Comparison of ENCODE assay signal across 8 cellular contexts in the genomic region with DNA sequence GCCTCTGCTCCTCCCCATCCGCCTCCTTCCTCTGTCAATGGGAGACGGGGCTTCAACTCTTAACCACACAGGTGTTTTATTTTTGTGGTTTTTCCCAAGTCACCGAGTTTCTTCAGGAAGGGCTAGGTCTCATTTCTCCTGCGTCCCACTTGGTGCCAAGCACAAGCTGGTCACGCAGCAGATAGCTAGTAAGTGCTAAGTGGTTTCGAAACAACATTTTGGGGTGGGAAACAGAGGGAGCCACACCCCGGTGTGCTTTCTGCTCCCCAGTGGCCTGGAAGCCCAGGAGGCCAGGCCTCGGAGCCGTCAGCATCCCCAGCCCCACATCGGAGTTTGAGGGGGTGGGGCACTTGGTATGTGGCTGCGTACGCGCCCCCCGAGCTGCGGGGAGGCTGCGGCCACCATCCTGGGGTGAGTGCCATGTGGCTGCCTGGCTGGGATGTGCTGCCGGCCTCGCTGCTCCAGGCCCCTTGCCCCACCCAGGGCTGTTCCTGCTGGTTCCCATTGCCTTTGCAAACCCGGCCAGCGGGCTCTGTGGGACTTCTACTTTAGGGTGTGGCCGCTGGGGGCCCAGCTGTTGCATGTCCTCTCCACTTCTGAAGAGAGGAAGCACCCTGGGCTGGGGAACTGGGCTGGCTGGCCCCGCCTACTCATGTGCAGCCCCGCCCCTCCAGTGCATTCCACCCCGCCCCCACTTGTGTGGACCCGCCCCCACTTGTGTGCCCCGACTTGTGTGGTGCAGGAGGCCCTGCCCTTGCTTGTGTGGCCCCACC. TPM values are rescaled to one million over a fixed set of nuclear protein-coding genes. Genes with fewer than 3 reads are reported as not detected.
A peak's percentile ranks its signal among the peaks of the same experiment; 100 is the strongest.
DNase-seq lines count a peak whose midpoint lies in the region; ATAC-seq and TF ChIP-seq lines count a peak whose summit lies in the region.

No MANE protein-coding gene starts in this region.

- no peak overlapping the region for H3K27ac ChIP-seq in breast epithelium
- H3K27ac ChIP-seq in right atrium auricular region: no peak overlapping the region
- peak overlapping the region; percentile 94 for H3K27ac ChIP-seq in vagina

- H3K36me3 ChIP-seq in breast epithelium (no peaks in the 10 kb centered on the region), right atrium auricular region (peaks cover 23% of the 10 kb centered on the region), vagina (peaks cover 0 to 14% of the 10 kb centered on the region in 2 donors)

- TF ChIP-seq CTCF in MCF 10A (IDR thresholded peaks at IDR 0.05; ENCODE audit: unreplicated experiment) (no peak), breast epithelium (IDR thresholded peaks at IDR 0.05) (no peak), right atrium auricular region (IDR thresholded peaks at IDR 0.05) (no peak), vagina (IDR thresholded peaks at IDR 0.05) (no peak)

- H3K27me3 Mint-ChIP-seq in MCF 10A (ENCODE audit: insufficient read depth, unreplicated experiment): no peaks in the 10 kb centered on the region

- TF ChIP-seq POLR2A in breast epithelium (IDR thresholded peaks at IDR 0.05): no peak
- no peak for TF ChIP-seq POLR2A in vagina (IDR thresholded peaks at IDR 0.05)

- H3K9me3 Mint-ChIP-seq in MCF 10A (ENCODE audit: unreplicated experiment): no peaks in the 10 kb centered on the region

- no peak overlapping the region for H3K4me3 Mint-ChIP-seq in MCF 10A (ENCODE audit: unreplicated experiment)

- H3K4me3 ChIP-seq in breast epithelium (no peak overlapping the region), right atrium auricular region (no peak overlapping the region), vagina (no peak overlapping the region)

- peaks cover 32% of the 10 kb centered on the region for H3K4me1 Mint-ChIP-seq in MCF 10A (ENCODE audit: insufficient read depth, unreplicated experiment)

- POLR2A ChIA-PET in MCF 10A (lab: Yijun Ruan, JAX): interaction anchor here (0.8 to 1.1 kb wide), 2 partner anchors 33 to 67 kb away, joined by 3 to 5 read pairs; no protein-coding TSS in a partner anchor

- H3K27me3 ChIP-seq in breast epithelium: no peaks in the 10 kb centered on the region
- H3K27me3 ChIP-seq in right atrium auricular region: no peaks in the 10 kb centered on the region
- H3K27me3 ChIP-seq in vagina: no peaks in the 10 kb centered on the region

- BruUV-seq in MCF 10A (replicated peaks; lab: Mats Ljungman, UMichigan): no TSS peak

- intact Hi-C loops in MCF 10A (cut with micrococcal nuclease): no loop called here
- intact Hi-C loops in breast epithelium (cut with DNase I; ENCODE audit: low total_unique reads): loop anchor here (2.0 kb wide), 1 partner anchor 64 kb away; no protein-coding TSS in a partner anchor
- intact Hi-C loops in vagina (cut with DNase I): no loop called here

- ATAC-seq in GM21619 (IDR thresholded peaks at IDR 0.05; ENCODE audit: unreplicated experiment) (no peak), HG02623 (IDR thresholded peaks at IDR 0.05; ENCODE audit: unreplicated experiment) (no peak), GM19328 (IDR thresholded peaks at IDR 0.05; ENCODE audit: unreplicated experiment) (no peak)

- H3K27ac Mint-ChIP-seq in MCF 10A (ENCODE audit: low read depth, unreplicated experiment): no peak overlapping the region

- CTCF ChIA-PET in MCF 10A (lab: Yijun Ruan, JAX): interaction anchor here (0.7 to 1.1 kb wide), 2 partner anchors 67 to 127 kb away, joined by 5 read pairs; no protein-coding TSS in a partner anchor

- H3K36me3 Mint-ChIP-seq in MCF 10A (ENCODE audit: insufficient read depth, unreplicated experiment): peaks cover 57% of the 10 kb centered on the region

- DNase-seq in MCF 10A (ENCODE audit: unreplicated experiment) (peak; percentile 62), breast epithelium (ENCODE audit: low spot score in 2 of 2) (no peak), right atrium auricular region (ENCODE audit: low spot score) (peak; percentile 68), vagina (ENCODE audit: extremely low spot score in 2 of 2) (no peak)
- peak; percentile 22 to 34 for DNase-seq in activated CD4-positive, alpha-beta T cell treated with anti-CD3 and anti-CD28 coated beads, Interleukin-2, amount 50 U/mL, for 48 hours

- H3K4me1 ChIP-seq in breast epithelium (peaks cover 7 to 9% of the 10 kb centered on the region in 2 donors), right atrium auricular region (peaks cover 0 to 26% of the 10 kb centered on the region in 2 donors), vagina (peaks cover 80% of the 10 kb centered on the region)

- H3K9me3 ChIP-seq in breast epithelium (no peaks in the 10 kb centered on the region), right atrium auricular region (no peaks in the 10 kb centered on the region), vagina (no peaks in the 10 kb centered on the region)

RNA-seq across cellular contexts. Expression of a gene that starts 55.6 kb away (rescaled TPM):
- total RNA-seq in MCF 10A (2022) (46.4 and 67.0 TPM in 2 replicates), breast epithelium (10 to 100 TPM; 21.0 to 47.0 (median 37.6) TPM), right atrium auricular region (10 to 100 TPM; 27.9 to 36.5 TPM), vagina (113 TPM)

Comparison
In these comparisons a context has a peak if more than half of its experiments do, and no peak if none do; other contexts are left out.
1. DNase-seq: peak in MCF 10A (single experiment), activated CD4-positive, alpha-beta T cell treated with anti-CD3 and anti-CD28 coated beads, Interleukin-2, amount 50 U/mL, for 48 hours (2 of 2) and right atrium auricular region (single experiment); none in breast epithelium (0 of 2) and vagina (0 of 2).